In genomic region chr19:29364224-29364726, GRCh38 we compare ENCODE assay signal across 26 cellular contexts.
DNase-seq lines count a peak whose midpoint lies in the region; ATAC-seq, FAIRE-seq and TF ChIP-seq lines count a peak whose summit lies in the region.
"Had no signal": no experiment of that assay in that cellular context is flagged by ENCODE, and none has a peak within 500 bp of the region (broad histone marks: within the 10 kb centered on the region; RNA-seq: fewer than 3 reads in every experiment).

No MANE protein-coding gene starts in this region.

- DNase-seq in right atrium auricular region (ENCODE audit: low spot score): peak; percentile 16
- DNase-seq in left ventricle myocardium superior: no peak
- DNase-seq in urothelium cell line (ENCODE audit: low spot score): peak; percentile 4
- no peak for DNase-seq in activated T-cell treated with anti-CD3 and anti-CD28 coated beads, Interleukin-2, amount 50 U/mL, for 48 hours
- DNase-seq in NCI-H2227 (lab: John Stamatoyannopoulos, UW; ENCODE audit: unreplicated experiment): no peak
- DNase-seq: C1 segment of cervical spinal cord; CD4-positive, alpha-beta memory T cell; COR-L47; GF-D8; HCEC 1CT; Kasumi-1; NCI-H1105 treated with DMSO at 0.1 percent for 48 hours; NCI-H146; NCI-H2029; NCI-H2227 treated with DMSO at 0.1 percent for 48 hours; NCI-H526 treated with DMSO at 0.1 percent for 48 hours; PC-9; SJCRH30 had no signal

- intact Hi-C loops in left ventricle myocardium superior (cut with micrococcal nuclease): no loop called here

- H3K4me1 ChIP-seq in right atrium auricular region (no peaks in the 10 kb centered on the region), HUES6 (ENCODE audit: control insufficient read depth, insufficient read depth, low read length) (peaks cover 47% of the 10 kb centered on the region), iPS-18a (ENCODE audit: control insufficient read depth, low read depth, low read length) (peaks cover 26% of the 10 kb centered on the region)
- H3K4me1 ChIP-seq: A549, SJCRH30 had no signal

- peak overlapping the region; percentile 76 for H3K9ac ChIP-seq in HUES6 (ENCODE audit: low read length)
- no peak overlapping the region for H3K9ac ChIP-seq in iPS-18a (ENCODE audit: low read length)

- H3K9me3 ChIP-seq in right atrium auricular region (peaks cover 0 to 13% of the 10 kb centered on the region in 2 donors), HUES6 (ENCODE audit: control insufficient read depth, insufficient read depth, low read depth, low read length) (no peaks in the 10 kb centered on the region; the same call in 1 of the 2 replicates), iPS-18a (ENCODE audit: control insufficient read depth, low read depth, low read length) (no peaks in the 10 kb centered on the region)
- H3K9me3 ChIP-seq: SJCRH30 had no signal

- no peak for TF ChIP-seq CTCF in right atrium auricular region (IDR thresholded peaks at IDR 0.05)

- H3K27me3 ChIP-seq in right atrium auricular region (no peaks in the 10 kb centered on the region), HUES6 (ENCODE audit: control insufficient read depth, insufficient read depth, low read length) (peaks cover 12% of the 10 kb centered on the region; the same call in 1 of the 2 replicates), iPS-18a (ENCODE audit: control insufficient read depth, insufficient read depth, low read length) (peaks cover 20% of the 10 kb centered on the region)

- H3K36me3 ChIP-seq in right atrium auricular region (no peaks in the 10 kb centered on the region), HUES6 (ENCODE audit: control insufficient read depth, insufficient read depth, low read length) (no peaks in the 10 kb centered on the region), iPS-18a (ENCODE audit: control insufficient read depth, low read depth, low read length) (no peaks in the 10 kb centered on the region)
- H3K36me3 ChIP-seq: SJCRH30 had no signal

- ATAC-seq in left ventricle myocardium superior (no peak), GM21360 (IDR thresholded peaks at IDR 0.05; ENCODE audit: unreplicated experiment) (no peak)
- ATAC-seq: A549, HepG2, Right ventricle myocardium inferior, SK-N-SH treated with all-trans-retinoic acid at 6 μM for 48 hours had no signal

- H3K4me3 ChIP-seq in right atrium auricular region: no peak overlapping the region
- peak overlapping the region; percentile 17 for H3K4me3 ChIP-seq in HUES6 (ENCODE audit: low read depth, low read length)
- H3K4me3 ChIP-seq in iPS-18a (ENCODE audit: low read length): peak overlapping the region; percentile 6
- H3K4me3 ChIP-seq: A549, PC-9, SJCRH30 had no signal

- peak; percentile 46 for FAIRE-seq in urothelium cell line (lab: Jason Lieb, UNC)
- FAIRE-seq: A549, GM12891, HepG2 had no signal

- H3K27ac ChIP-seq in right atrium auricular region: no peak overlapping the region
- H3K27ac ChIP-seq in HUES6 (ENCODE audit: low read depth, low read length): peak overlapping the region; percentile 86; the same call in 1 of the 2 replicates
- H3K27ac ChIP-seq in iPS-18a (ENCODE audit: low read length): no peak overlapping the region
- H3K27ac ChIP-seq: A549, PC-9, SJCRH30 had no signal

Comparison
In these comparisons a context has a peak if more than half of its experiments do, and no peak if none do; other contexts are left out.
1. DNase-seq: peak in right atrium auricular region (single experiment) and urothelium cell line (single experiment); none in left ventricle myocardium superior (single experiment), activated T-cell treated with anti-CD3 and anti-CD28 coated beads, Interleukin-2, amount 50 U/mL, for 48 hours (0 of 2) and NCI-H2227 (single experiment).
2. H3K4me3 ChIP-seq: peak in HUES6 (single experiment) and iPS-18a (single experiment); none in right atrium auricular region (0 of 2).